Comparison of ENCODE assay signal across 26 cellular contexts in genomic region chr17:65171753-65172152, GRCh38. TPM values are rescaled to one million over a fixed set of nuclear protein-coding genes. Genes with fewer than 3 reads are reported as not detected.
A peak's percentile ranks its signal among the peaks of the same experiment; 100 is the strongest.
DNase-seq lines count a peak whose midpoint lies in the region; ATAC-seq, FAIRE-seq and TF ChIP-seq lines count a peak whose summit lies in the region.
"Had no signal": no experiment of that assay in that cellular context is flagged by ENCODE, and none has a peak within 500 bp of the region (broad histone marks: within the 10 kb centered on the region; RNA-seq: fewer than 3 reads in every experiment).

No MANE protein-coding gene starts in this region.

- H3K4me1 ChIP-seq in upper lobe of left lung, result peaks cover 18 to 39% (median 34%) of the 10 kb centered on the region in 4 donors
- H3K4me1 ChIP-seq: vagina had no signal

- H3K9me3 Mint-ChIP-seq in natural killer cell treated with Interleukin-12 subunit alpha and Interleukin-12 subunit beta and Interleukin-15 and Interleukin-18, amount 100 ng/mL, for 72 hours, result peaks cover 3% of the 10 kb centered on the region
- H3K9me3 Mint-ChIP-seq in natural killer cell, result peaks cover 0 to 3% of the 10 kb centered on the region in 2 donors
- H3K9me3 Mint-ChIP-seq in activated CD4-positive, alpha-beta memory T cell treated with anti-CD3 and anti-CD28 coated beads, Interleukin-2, amount 10 ng/mL, durations not matched to agents 7 days and 5 days, result peaks cover 3% of the 10 kb centered on the region
- H3K9me3 Mint-ChIP-seq: activated naive CD4-positive, alpha-beta T cell treated with anti-CD3 and anti-CD28 coated beads for 36 hours; activated T-cell treated with anti-CD3 and anti-CD28 coated beads, Interleukin-2, amount 50 U/mL, for 24 hours; mesothelial cell of epicardium; nephron had no signal

- TF ChIP-seq POLR2A in upper lobe of left lung (IDR thresholded peaks at IDR 0.05), result no peak

- peak overlapping the region; percentile 7 for H3K4me3 Mint-ChIP-seq in natural killer cell treated with Interleukin-12 subunit alpha and Interleukin-12 subunit beta and Interleukin-15 and Interleukin-18, amount 100 ng/mL, for 72 hours
- H3K4me3 Mint-ChIP-seq in natural killer cell, result no peak overlapping the region
- no peak overlapping the region for H3K4me3 Mint-ChIP-seq in activated CD4-positive, alpha-beta memory T cell treated with anti-CD3 and anti-CD28 coated beads, Interleukin-2, amount 10 ng/mL, durations not matched to agents 7 days and 5 days
- H3K4me3 Mint-ChIP-seq: activated naive CD4-positive, alpha-beta T cell treated with anti-CD3 and anti-CD28 coated beads for 36 hours; activated T-cell treated with anti-CD3 and anti-CD28 coated beads, Interleukin-2, amount 50 U/mL, for 24 hours; mesothelial cell of epicardium; nephron had no signal

- no peak for ATAC-seq in natural killer cell treated with Interleukin-12 subunit alpha and Interleukin-12 subunit beta and Interleukin-15 and Interleukin-18, amount 100 ng/mL, for 72 hours
- ATAC-seq in natural killer cell, result no peak
- ATAC-seq in upper lobe of left lung (ENCODE audit: low FRiP score in 2 of 2), result no peak
- no peak for ATAC-seq in GM21723 (IDR thresholded peaks at IDR 0.05; ENCODE audit: unreplicated experiment)

- peaks cover 23 to 38% of the 10 kb centered on the region in 2 donors for H3K4me1 Mint-ChIP-seq in natural killer cell treated with Interleukin-12 subunit alpha and Interleukin-12 subunit beta and Interleukin-15 and Interleukin-18, amount 100 ng/mL, for 72 hours (ENCODE audit: low read depth in 2 of 2)
- H3K4me1 Mint-ChIP-seq in natural killer cell, result peaks cover 17% of the 10 kb centered on the region in 2 donors
- H3K4me1 Mint-ChIP-seq in activated CD4-positive, alpha-beta memory T cell treated with anti-CD3 and anti-CD28 coated beads, Interleukin-2, amount 10 ng/mL, durations not matched to agents 7 days and 5 days, result peaks cover 27% of the 10 kb centered on the region
- H3K4me1 Mint-ChIP-seq: nephron had no signal

- H3K27ac Mint-ChIP-seq in natural killer cell treated with Interleukin-12 subunit alpha and Interleukin-12 subunit beta and Interleukin-15 and Interleukin-18, amount 100 ng/mL, for 72 hours, result peak overlapping the region; percentile 20 to 39
- H3K27ac Mint-ChIP-seq in natural killer cell, result no peak overlapping the region
- peak overlapping the region; percentile 66 for H3K27ac Mint-ChIP-seq in activated CD4-positive, alpha-beta memory T cell treated with anti-CD3 and anti-CD28 coated beads, Interleukin-2, amount 10 ng/mL, durations not matched to agents 7 days and 5 days
- H3K27ac Mint-ChIP-seq: activated naive CD4-positive, alpha-beta T cell treated with anti-CD3 and anti-CD28 coated beads for 36 hours; activated T-cell treated with anti-CD3 and anti-CD28 coated beads, Interleukin-2, amount 50 U/mL, for 24 hours; mesothelial cell of epicardium had no signal

- no peaks in the 10 kb centered on the region for H3K27me3 Mint-ChIP-seq in natural killer cell treated with Interleukin-12 subunit alpha and Interleukin-12 subunit beta and Interleukin-15 and Interleukin-18, amount 100 ng/mL, for 72 hours
- H3K27me3 Mint-ChIP-seq in natural killer cell (ENCODE audit: low read depth in 2 of 2), result no peaks in the 10 kb centered on the region
- no peaks in the 10 kb centered on the region for H3K27me3 Mint-ChIP-seq in activated CD4-positive, alpha-beta memory T cell treated with anti-CD3 and anti-CD28 coated beads, Interleukin-2, amount 10 ng/mL, durations not matched to agents 7 days and 5 days
- H3K27me3 Mint-ChIP-seq: activated T-cell treated with anti-CD3 and anti-CD28 coated beads, Interleukin-2, amount 50 U/mL, for 24 hours had no signal

- H3K36me3 Mint-ChIP-seq in natural killer cell treated with Interleukin-12 subunit alpha and Interleukin-12 subunit beta and Interleukin-15 and Interleukin-18, amount 100 ng/mL, for 72 hours, result peaks cover 4% of the 10 kb centered on the region
- no peaks in the 10 kb centered on the region for H3K36me3 Mint-ChIP-seq in natural killer cell
- H3K36me3 Mint-ChIP-seq in activated CD4-positive, alpha-beta memory T cell treated with anti-CD3 and anti-CD28 coated beads, Interleukin-2, amount 10 ng/mL, durations not matched to agents 7 days and 5 days (ENCODE audit: low read depth), result peaks cover 58% of the 10 kb centered on the region
- H3K36me3 Mint-ChIP-seq: mesothelial cell of epicardium had no signal

- FAIRE-seq in D721Med (lab: Jason Lieb, UNC), result no peak
- FAIRE-seq: GM18507 had no signal

- intact Hi-C loops in natural killer cell (cut with micrococcal nuclease), result no loop called here

- CTCF ChIA-PET in activated CD4-positive, alpha-beta memory T cell treated with anti-CD3 and anti-CD28 coated beads, Interleukin-2, amount 10 ng/mL, durations not matched to agents 7 days and 5 days (lab: Charles Lee), result interaction anchor here (1.4 to 3.1 kb wide), 3 partner anchors 10 to 71 kb away, joined by 4 to 22 read pairs (median 21); partner anchors contain the start of gene RGS9

- no peak overlapping the region for H3K4me3 ChIP-seq in upper lobe of left lung
- H3K4me3 ChIP-seq: cardiac muscle cell, heart left ventricle, right lobe of liver, vagina had no signal

- no peak for TF ChIP-seq EP300 in upper lobe of left lung (IDR thresholded peaks at IDR 0.05)

- 36 to 43% methylated on average over 4 of the region's 4 CpGs for WGBS in upper lobe of left lung, 2 donors

- no peaks in the 10 kb centered on the region for H3K36me3 ChIP-seq in upper lobe of left lung
- H3K36me3 ChIP-seq: cardiac muscle cell, heart left ventricle, right lobe of liver, vagina had no signal

- peak overlapping the region in 3 of 4 donors; percentile 17 to 49 (median 49) for H3K27ac ChIP-seq in upper lobe of left lung
- H3K27ac ChIP-seq in substantia nigra (ENCODE audit: low read depth, low read length, poor library complexity, severe bottlenecking), result no peak overlapping the region
- H3K27ac ChIP-seq: cardiac muscle cell, epithelial cell of prostate, heart left ventricle, HL-60, parathyroid adenoma, right lobe of liver, RWPE1, vagina had no signal

- no peak for TF ChIP-seq CTCF in natural killer cell (IDR thresholded peaks at IDR 0.05)
- TF ChIP-seq CTCF in upper lobe of left lung (IDR thresholded peaks at IDR 0.05), result no peak
- TF ChIP-seq CTCF in D721Med (IDR thresholded peaks at IDR 0.05; ENCODE audit: insufficient read depth, missing control alignments), result no peak

- POLR2A ChIA-PET in activated CD4-positive, alpha-beta memory T cell treated with anti-CD3 and anti-CD28 coated beads, Interleukin-2, amount 10 ng/mL, durations not matched to agents 7 days and 5 days (lab: Charles Lee), result interaction anchor here (1.0 to 3.6 kb wide), 4 partner anchors 10 to 197 kb away, joined by 3 to 54 read pairs (median 19); partner anchors contain the start of gene RGS9

- H3K27me3 ChIP-seq in upper lobe of left lung, result no peaks in the 10 kb centered on the region
- H3K27me3 ChIP-seq: cardiac muscle cell, right lobe of liver, vagina had no signal

- no peak for DNase-seq in natural killer cell treated with Interleukin-12 subunit alpha and Interleukin-12 subunit beta and Interleukin-15 and Interleukin-18, amount 100 ng/mL, for 72 hours (ENCODE audit: low spot score)
- DNase-seq in natural killer cell (no peak), upper lobe of left lung (no peak), D721Med (ENCODE audit: insufficient read length, low spot score) (no peak), substantia nigra (lab: John Stamatoyannopoulos, UW) (no peak)
- no peak for DNase-seq in activated CD4-positive, alpha-beta memory T cell treated with anti-CD3 and anti-CD28 coated beads, Interleukin-2, amount 10 ng/mL, durations not matched to agents 7 days and 5 days
- DNase-seq: activated CD4-positive, alpha-beta T cell treated with anti-CD3 and anti-CD28 coated beads, Interleukin-2, amount 50 U/mL, for 4 hours; activated naive CD4-positive, alpha-beta T cell treated with anti-CD3 and anti-CD28 coated beads for 36 hours; activated T-cell treated with anti-CD3 and anti-CD28 coated beads, Interleukin-2, amount 50 U/mL, for 24 hours; amygdala; heart left ventricle; NCI-H146; NCI-H2171 treated with DMSO at 0.1 percent for 48 hours; NCI-H524 treated with DMSO at 0.1 percent for 48 hours; right lobe of liver had no signal

- no peaks in the 10 kb centered on the region for H3K9me3 ChIP-seq in upper lobe of left lung
- H3K9me3 ChIP-seq: heart left ventricle, right lobe of liver, vagina had no signal

TF ChIP-seq in PFSK-1, 5 proteins besides CTCF, POLR2A, EP300 and RAD21:
- TF ChIP-seq FOXP2 (optimal IDR thresholded peaks at IDR 0.05; ENCODE audit: borderline replicate concordance, extremely low read depth, extremely low read length, insufficient read depth) (peak; percentile 28), POLR2AphosphoS5 (IDR thresholded peaks at IDR 0.05; ENCODE audit: low read depth, low read length) (0 out of 2 replicates have a peak, but pooled peaks have one; percentile 23), TAF1 (IDR thresholded peaks at IDR 0.05; ENCODE audit: borderline replicate concordance, insufficient read depth, low read length) (no peak), SIN3A (IDR thresholded peaks at IDR 0.05; ENCODE audit: borderline replicate concordance, insufficient read depth, low read length) (peak; percentile 21; the same call in 1 of the 2 replicates)
TF ChIP-seq in PFSK-1: peak in this region for 3.

RNA-seq across cellular contexts. Expression of gene RGS9, which starts 34.6 kb away (rescaled TPM):
- total RNA-seq in natural killer cell treated with Interleukin-12 subunit alpha and Interleukin-12 subunit beta and Interleukin-15 and Interleukin-18, amount 100 ng/mL, for 72 hours, result 10 to 100 TPM; 14.1 to 16.2 TPM
- total RNA-seq in natural killer cell, result 10 to 100 TPM; 25.0 to 47.3 (median 37.2) TPM
- polyA plus RNA-seq in PFSK-1 (2012; ENCODE audit: insufficient read length, low read depth), result 12.1 TPM
- 10 to 100 TPM; 30.4 to 31.2 TPM for total RNA-seq in activated CD4-positive, alpha-beta memory T cell treated with anti-CD3 and anti-CD28 coated beads, Interleukin-2, amount 10 ng/mL, durations not matched to agents 7 days and 5 days
- 10 to 100 TPM in 2 of 6 donors, 1 to 10 TPM in 4; 3.9 to 16.2 (median 8.1) TPM for total RNA-seq in upper lobe of left lung

Comparison
In these comparisons a context has a peak if more than half of its experiments do, and no peak if none do; other contexts are left out.
1. H3K27ac Mint-ChIP-seq: peak in natural killer cell treated with Interleukin-12 subunit alpha and Interleukin-12 subunit beta and Interleukin-15 and Interleukin-18, amount 100 ng/mL, for 72 hours (2 of 2) and activated CD4-positive, alpha-beta memory T cell treated with anti-CD3 and anti-CD28 coated beads, Interleukin-2, amount 10 ng/mL, durations not matched to agents 7 days and 5 days (single experiment); none in natural killer cell (0 of 2).